In genomic region chr6:101312652-101313051, GRCh38 we compare ENCODE assay signal across 12 cellular contexts.
"Had no signal": no experiment of that assay in that cellular context is flagged by ENCODE, and none has a peak within 500 bp of the region (broad histone marks: within the 10 kb centered on the region; RNA-seq: fewer than 3 reads in every experiment).

No MANE protein-coding gene starts in this region.

- H2AFZ ChIP-seq: GM23338 had no signal

- H3K36me3 ChIP-seq: HAP-1 had no signal

- FAIRE-seq: H1, H54, HepG2, K562 had no signal

- H3K27ac ChIP-seq: HL-60 had no signal

- H3K4me2 ChIP-seq: GM23338 had no signal

- H3K4me3 ChIP-seq: GM23338, HAP-1, K562 had no signal

- ATAC-seq: GM23338, HCT116, HepG2, K562 had no signal

- DNase-seq: HFFc6, IMR-90, Kasumi-1, KG1 had no signal

- H3K9me3 ChIP-seq: HAP-1 had no signal
